In the genomic region with DNA sequence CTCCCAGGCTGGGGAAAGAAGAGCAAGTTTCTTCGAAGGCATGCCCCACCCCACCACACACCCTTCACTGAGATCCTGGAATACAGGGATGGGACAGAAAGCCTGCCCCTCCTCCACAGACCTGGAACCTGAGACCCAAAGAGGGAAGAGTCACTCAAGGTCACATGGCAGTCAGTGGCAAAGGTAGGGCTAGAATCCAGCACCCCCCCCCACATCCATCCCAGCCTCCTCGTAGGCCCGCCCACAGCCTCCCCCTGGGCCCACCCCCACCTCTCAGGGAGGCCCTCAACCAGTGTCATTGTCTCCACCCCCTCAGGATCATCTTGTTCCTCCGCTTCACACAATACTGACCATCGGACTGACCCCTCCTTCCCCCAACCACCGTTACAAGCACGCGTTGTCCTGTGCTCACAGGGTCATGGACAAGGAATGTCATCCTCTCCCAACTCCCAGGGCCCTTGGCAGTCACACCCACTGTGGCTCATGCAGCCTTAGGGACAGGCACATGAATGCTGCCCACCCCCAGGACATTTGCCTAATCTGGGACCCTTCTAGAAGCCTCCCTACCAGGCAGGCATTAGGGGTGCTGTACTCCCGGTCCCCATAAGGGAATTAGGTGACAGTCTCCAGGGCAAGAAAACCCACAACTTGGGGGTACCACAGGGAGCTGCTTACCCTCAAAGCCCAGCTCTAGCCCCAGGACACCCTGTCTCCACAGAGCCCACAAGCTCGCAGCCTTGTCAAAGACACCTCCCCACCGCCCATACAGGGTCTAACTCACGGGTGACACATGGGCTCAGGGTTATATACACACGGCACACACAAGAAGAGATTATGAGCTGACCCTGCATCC, we compare ENCODE assay signal across 2 cellular contexts.
TF ChIP-seq lines count a peak whose summit lies in the region.

No MANE protein-coding gene starts in this region.

TF ChIP-seq in SK-N-SH, 30 proteins besides CTCF, POLR2A, EP300 and RAD21:
- TF ChIP-seq ZBTB33 (IDR thresholded peaks at IDR 0.05; ENCODE audit: borderline replicate concordance, low read depth) = no peak
- TF ChIP-seq, protein P1, sequence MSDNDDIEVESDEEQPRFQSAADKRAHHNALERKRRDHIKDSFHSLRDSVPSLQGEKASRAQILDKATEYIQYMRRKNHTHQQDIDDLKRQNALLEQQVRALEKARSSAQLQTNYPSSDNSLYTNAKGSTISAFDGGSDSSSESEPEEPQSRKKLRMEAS (IDR thresholded peaks at IDR 0.05; ENCODE audit: low read depth) = no peak
- peak; percentile 75; the same call in 1 of the 2 replicates for TF ChIP-seq MXI1 (IDR thresholded peaks at IDR 0.05; ENCODE audit: low read depth, low read length)
- TF ChIP-seq FOXJ3 (CRISPR knock-in tag; IDR thresholded peaks at IDR 0.05) = no peak
- TF ChIP-seq NRF1 (IDR thresholded peaks at IDR 0.05; ENCODE audit: low read depth, low read length) = no peak
- no peak for TF ChIP-seq TCF12 (IDR thresholded peaks at IDR 0.05)
- TF ChIP-seq RFX5 (IDR thresholded peaks at IDR 0.05; ENCODE audit: low read length) = no peak
- TF ChIP-seq RXRA (IDR thresholded peaks at IDR 0.05; ENCODE audit: borderline replicate concordance, low read depth) = no peak
- TF ChIP-seq, protein P2, sequence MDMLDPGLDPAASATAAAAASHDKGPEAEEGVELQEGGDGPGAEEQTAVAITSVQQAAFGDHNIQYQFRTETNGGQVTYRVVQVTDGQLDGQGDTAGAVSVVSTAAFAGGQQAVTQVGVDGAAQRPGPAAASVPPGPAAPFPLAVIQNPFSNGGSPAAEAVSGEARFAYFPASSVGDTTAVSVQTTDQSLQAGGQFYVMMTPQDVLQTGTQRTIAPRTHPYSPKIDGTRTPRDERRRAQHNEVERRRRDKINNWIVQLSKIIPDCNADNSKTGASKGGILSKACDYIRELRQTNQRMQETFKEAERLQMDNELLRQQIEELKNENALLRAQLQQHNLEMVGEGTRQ (IDR thresholded peaks at IDR 0.05; ENCODE audit: borderline replicate concordance, low read depth, low read length) = no peak
- peak; percentile 3 for TF ChIP-seq CHD2 (IDR thresholded peaks at IDR 0.05; ENCODE audit: low read length, partially characterized antibody)

TF ChIP-seq in SK-N-SH treated with all-trans-retinoic acid at 6 μM for 48 hours, 23 proteins besides CTCF, POLR2A, EP300 and RAD21 (continued from another document):
- no peak for TF ChIP-seq TOX (CRISPR knock-in tag; IDR thresholded peaks at IDR 0.05; ENCODE audit: borderline replicate concordance)
- TF ChIP-seq GLIS3 (CRISPR knock-in tag; IDR thresholded peaks at IDR 0.05) = no peak; the same call in 1 of the 2 replicates
- no peak for TF ChIP-seq RARB (CRISPR knock-in tag; IDR thresholded peaks at IDR 0.05)
- TF ChIP-seq ESRRG (CRISPR knock-in tag; IDR thresholded peaks at IDR 0.05) = no peak
- no peak for TF ChIP-seq ZFP3 (CRISPR knock-in tag; IDR thresholded peaks at IDR 0.05)
- TF ChIP-seq ZNF70 (CRISPR knock-in tag; IDR thresholded peaks at IDR 0.05) = no peak
- TF ChIP-seq OSR1 (CRISPR knock-in tag; IDR thresholded peaks at IDR 0.05) = no peak
- TF ChIP-seq TSHZ2 (CRISPR knock-in tag; IDR thresholded peaks at IDR 0.05) = no peak
- TF ChIP-seq BACH2 (CRISPR knock-in tag; IDR thresholded peaks at IDR 0.05; ENCODE audit: borderline replicate concordance) = no peak
- no peak for TF ChIP-seq ZNF565 (CRISPR knock-in tag; conservative IDR thresholded peaks at IDR 0.05; ENCODE audit: low read depth)
- TF ChIP-seq ARNTL (CRISPR knock-in tag; IDR thresholded peaks at IDR 0.05; ENCODE audit: borderline replicate concordance, low read depth) = no peak
- TF ChIP-seq ISL1 (CRISPR knock-in tag; IDR thresholded peaks at IDR 0.05) = no peak
- no peak for TF ChIP-seq ZNF8 (CRISPR knock-in tag; IDR thresholded peaks at IDR 0.05)
- TF ChIP-seq TCF4 (CRISPR knock-in tag; IDR thresholded peaks at IDR 0.05; ENCODE audit: borderline replicate concordance) = no peak
- no peak for TF ChIP-seq SNAI2 (CRISPR knock-in tag; IDR thresholded peaks at IDR 0.05)
- TF ChIP-seq ZFP30 (CRISPR knock-in tag; IDR thresholded peaks at IDR 0.05) = no peak
- TF ChIP-seq PATZ1 (CRISPR knock-in tag; IDR thresholded peaks at IDR 0.05; ENCODE audit: borderline replicate concordance) = no peak
- TF ChIP-seq CREB5 (CRISPR knock-in tag; IDR thresholded peaks at IDR 0.05; ENCODE audit: low read depth) = no peak
